In genomic region chrX:1521459-1521956, GRCh38 we compare ENCODE assay signal across 8 cellular contexts. TPM values are rescaled to one million over a fixed set of nuclear protein-coding genes. Genes with fewer than 3 reads are reported as not detected.
A peak's percentile ranks its signal among the peaks of the same experiment; 100 is the strongest.
DNase-seq lines count a peak whose midpoint lies in the region; ATAC-seq and TF ChIP-seq lines count a peak whose summit lies in the region.

No MANE protein-coding gene starts in this region.

- peak; percentile 80 for ATAC-seq in GM21360 (IDR thresholded peaks at IDR 0.05; ENCODE audit: unreplicated experiment)
- peak; percentile 85 for ATAC-seq in HG03520 (IDR thresholded peaks at IDR 0.05; ENCODE audit: unreplicated experiment)
- peak; percentile 16 to 78 for ATAC-seq in lower lobe of right lung
- ATAC-seq in SK-N-SH treated with all-trans-retinoic acid at 6 μM for 48 hours = no peak
- ATAC-seq in foreskin keratinocyte = no peak

- intact Hi-C loops in activated CD4-positive, alpha-beta T cell treated with anti-CD3 and anti-CD28 coated beads, Interleukin-2, amount 10 ng/mL, durations not matched to agents 24 days and 14 days (cut with micrococcal nuclease) = loop anchor here (1.0 to 2.0 kb wide), 2 partner anchors 15 kb away; no protein-coding TSS in a partner anchor
- intact Hi-C loops in lower lobe of right lung (cut with DNase I) = no loop called here

- peak overlapping the region; percentile 71 for H3K4me3 Mint-ChIP-seq in activated CD4-positive, alpha-beta T cell treated with anti-CD3 and anti-CD28 coated beads, Interleukin-2, amount 10 ng/mL, durations not matched to agents 24 days and 14 days

- H3K4me1 ChIP-seq in ES-I3 (ENCODE audit: insufficient read depth, low read length) (peaks cover 3% of the 10 kb centered on the region), lower lobe of right lung (no peaks in the 10 kb centered on the region), foreskin keratinocyte (no peaks in the 10 kb centered on the region)

- H3K9me3 ChIP-seq in ES-I3 (ENCODE audit: control insufficient read depth, insufficient read depth, low read length) (no peaks in the 10 kb centered on the region), lower lobe of right lung (no peaks in the 10 kb centered on the region)

- H3K9me3 Mint-ChIP-seq in activated CD4-positive, alpha-beta T cell treated with anti-CD3 and anti-CD28 coated beads, Interleukin-2, amount 10 ng/mL, durations not matched to agents 24 days and 14 days = no peaks in the 10 kb centered on the region

- peak overlapping the region; percentile 90 for H3K27ac Mint-ChIP-seq in activated CD4-positive, alpha-beta T cell treated with anti-CD3 and anti-CD28 coated beads, Interleukin-2, amount 10 ng/mL, durations not matched to agents 24 days and 14 days

- peaks cover 44% of the 10 kb centered on the region for H3K36me3 Mint-ChIP-seq in activated CD4-positive, alpha-beta T cell treated with anti-CD3 and anti-CD28 coated beads, Interleukin-2, amount 10 ng/mL, durations not matched to agents 24 days and 14 days (ENCODE audit: low read depth)

- no peak overlapping the region for H3K27ac ChIP-seq in lower lobe of right lung
- H3K27ac ChIP-seq in foreskin keratinocyte = no peak overlapping the region

- peaks cover 44% of the 10 kb centered on the region for H3K4me1 Mint-ChIP-seq in activated CD4-positive, alpha-beta T cell treated with anti-CD3 and anti-CD28 coated beads, Interleukin-2, amount 10 ng/mL, durations not matched to agents 24 days and 14 days

- H3K4me3 ChIP-seq in lower lobe of right lung = peak overlapping the region; percentile 19

- H3K27me3 ChIP-seq in lower lobe of right lung (ENCODE audit: low read depth) (no peaks in the 10 kb centered on the region), foreskin keratinocyte (no peaks in the 10 kb centered on the region)

- no peaks in the 10 kb centered on the region for H3K36me3 ChIP-seq in ES-I3 (ENCODE audit: insufficient read depth, low read length)
- no peaks in the 10 kb centered on the region for H3K36me3 ChIP-seq in lower lobe of right lung

- peak; percentile 91 for DNase-seq in activated CD4-positive, alpha-beta T cell treated with anti-CD3 and anti-CD28 coated beads, Interleukin-2, amount 10 ng/mL, durations not matched to agents 24 days and 14 days
- DNase-seq in lower lobe of right lung (no peak), NCI-H2171 (lab: John Stamatoyannopoulos, UW) (no peak), foreskin keratinocyte (no peak)

- no peaks in the 10 kb centered on the region for H3K27me3 Mint-ChIP-seq in activated CD4-positive, alpha-beta T cell treated with anti-CD3 and anti-CD28 coated beads, Interleukin-2, amount 10 ng/mL, durations not matched to agents 24 days and 14 days

- TF ChIP-seq CTCF in lower lobe of right lung (IDR thresholded peaks at IDR 0.05) (no peak), foreskin keratinocyte (conservative IDR thresholded peaks at IDR 0.05) (no peak)

- H3K9ac ChIP-seq in ES-I3 (ENCODE audit: low read depth, low read length) = peak overlapping the region; percentile 11; the same call in 1 of the 2 replicates

TF ChIP-seq in SK-N-SH treated with all-trans-retinoic acid at 6 μM for 48 hours, 23 proteins besides CTCF, POLR2A, EP300 and RAD21:
- no peak for TF ChIP-seq CSDC2 (CRISPR knock-in tag; IDR thresholded peaks at IDR 0.05)
- TF ChIP-seq ZC3H10 (CRISPR knock-in tag; IDR thresholded peaks at IDR 0.05) = no peak
- no peak for TF ChIP-seq ISL1 (CRISPR knock-in tag; IDR thresholded peaks at IDR 0.05)
- no peak for TF ChIP-seq GLIS3 (CRISPR knock-in tag; IDR thresholded peaks at IDR 0.05)
- no peak for TF ChIP-seq SNAI2 (CRISPR knock-in tag; IDR thresholded peaks at IDR 0.05)
- TF ChIP-seq ARNTL (CRISPR knock-in tag; IDR thresholded peaks at IDR 0.05; ENCODE audit: borderline replicate concordance, low read depth) = no peak
- TF ChIP-seq PPARA (CRISPR knock-in tag; IDR thresholded peaks at IDR 0.05; ENCODE audit: borderline replicate concordance) = no peak

RNA-seq across cellular contexts. Expression of gene P2RY8, which starts 15.5 kb away (rescaled TPM):
- total RNA-seq in activated CD4-positive, alpha-beta T cell treated with anti-CD3 and anti-CD28 coated beads, Interleukin-2, amount 10 ng/mL, durations not matched to agents 24 days and 14 days = 19.1 and 19.5 TPM in 2 replicates
- total RNA-seq in lower lobe of right lung (3.0 TPM), foreskin keratinocyte (not detected in 2 replicates)
- polyA plus RNA-seq in foreskin keratinocyte = not detected in 2 replicates

Comparison
In these comparisons a context has a peak if more than half of its experiments do, and no peak if none do; other contexts are left out.
1. ATAC-seq: peak in GM21360 (single experiment), HG03520 (single experiment) and lower lobe of right lung (2 of 2); none in SK-N-SH treated with all-trans-retinoic acid at 6 μM for 48 hours (single experiment) and foreskin keratinocyte (single experiment).